ENCODE assay signal across 8 cellular contexts in the genomic region with DNA sequence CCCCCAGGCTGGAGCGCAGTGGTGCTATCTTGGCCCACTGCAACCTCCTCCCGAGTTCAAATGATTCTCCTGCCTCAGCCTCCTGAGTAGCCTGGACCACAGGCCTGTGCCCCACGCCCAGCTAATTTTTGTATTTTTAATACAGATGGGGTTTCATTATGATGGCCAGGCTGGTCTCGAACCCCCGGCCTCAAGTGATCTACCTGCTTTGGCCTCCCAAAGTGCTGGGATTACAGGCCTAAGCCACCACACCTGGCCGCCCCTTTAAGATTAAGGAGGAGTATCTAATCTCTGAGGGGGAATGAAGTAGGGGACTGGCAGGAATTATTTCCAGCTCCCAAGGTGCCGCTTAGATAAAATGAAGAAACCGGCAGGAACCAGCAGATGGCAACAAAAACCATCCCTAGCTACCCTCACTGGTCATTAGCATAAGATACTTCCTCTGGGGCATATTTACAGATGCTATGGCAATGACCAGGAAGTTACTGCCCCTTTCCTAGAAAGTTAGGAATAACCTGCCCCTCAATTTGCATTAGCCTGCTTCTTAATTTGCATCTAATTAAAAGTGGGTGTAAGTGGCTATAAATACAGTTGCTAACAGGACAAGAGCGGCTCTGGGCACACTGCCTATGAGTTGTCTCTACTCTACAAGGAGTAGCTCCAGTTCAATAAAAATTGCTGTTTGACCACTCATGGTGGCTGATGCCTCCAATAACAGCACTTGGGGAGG.
A peak's percentile ranks its signal among the peaks of the same experiment; 100 is the strongest.
DNase-seq lines count a peak whose midpoint lies in the region; ATAC-seq and TF ChIP-seq lines count a peak whose summit lies in the region.

No MANE protein-coding gene starts in this region.

- DNase-seq in AG10803 (ENCODE audit: low read depth) (peak; percentile 16), NOMO-1 treated with DMSO at 0.1 percent for 48 hours (lab: John Stamatoyannopoulos, UW; ENCODE audit: unreplicated experiment) (peak; percentile 84), erythroblast (lab: John Stamatoyannopoulos, UW) (peak; percentile 26 to 33), amygdala (lab: John Stamatoyannopoulos, UW) (no peak)

- no peaks in the 10 kb centered on the region for H3K9me3 Mint-ChIP-seq in stimulated activated memory B cell treated with anti-CD40 and anti-IgM and Interleukin-4, amounts not matched to agents 10 μg/mL and 1 μg/mL and 100 μg/mL, for 72 hours

- no peaks in the 10 kb centered on the region for H3K27me3 Mint-ChIP-seq in stimulated activated memory B cell treated with anti-CD40 and anti-IgM and Interleukin-4, amounts not matched to agents 10 μg/mL and 1 μg/mL and 100 μg/mL, for 72 hours

- H3K27ac Mint-ChIP-seq in stimulated activated memory B cell treated with anti-CD40 and anti-IgM and Interleukin-4, amounts not matched to agents 10 μg/mL and 1 μg/mL and 100 μg/mL, for 72 hours = peak overlapping the region; percentile 100

- ATAC-seq in GM18505 (IDR thresholded peaks at IDR 0.05; ENCODE audit: unreplicated experiment) = peak; percentile 56
- peak; percentile 48 for ATAC-seq in HG03064 (IDR thresholded peaks at IDR 0.05; ENCODE audit: low read depth, unreplicated experiment)
- peak; percentile 72 for ATAC-seq in stimulated activated memory B cell treated with anti-CD40 and anti-IgM and Interleukin-4, amounts not matched to agents 10 μg/mL and 1 μg/mL and 100 μg/mL, for 72 hours
- no peak for ATAC-seq in GM21786 (IDR thresholded peaks at IDR 0.05; ENCODE audit: unreplicated experiment)

- peak; percentile 41 for TF ChIP-seq CTCF in AG10803 (conservative IDR thresholded peaks at IDR 0.05; ENCODE audit: low read length)

- peaks cover 27% of the 10 kb centered on the region for H3K36me3 Mint-ChIP-seq in stimulated activated memory B cell treated with anti-CD40 and anti-IgM and Interleukin-4, amounts not matched to agents 10 μg/mL and 1 μg/mL and 100 μg/mL, for 72 hours

- TF ChIP-seq POLR2A in GM18505 (IDR thresholded peaks at IDR 0.05; ENCODE audit: borderline replicate concordance, extremely low read depth, insufficient read depth, insufficient read length) (peak; percentile 83), erythroblast (IDR thresholded peaks at IDR 0.05; ENCODE audit: low read length) (no peak)

- peaks cover 52% of the 10 kb centered on the region for H3K4me1 Mint-ChIP-seq in stimulated activated memory B cell treated with anti-CD40 and anti-IgM and Interleukin-4, amounts not matched to agents 10 μg/mL and 1 μg/mL and 100 μg/mL, for 72 hours

- no peak overlapping the region for H3K4me3 ChIP-seq in AG10803 (ENCODE audit: low read length)

- peak overlapping the region; percentile 48 for H3K4me3 Mint-ChIP-seq in stimulated activated memory B cell treated with anti-CD40 and anti-IgM and Interleukin-4, amounts not matched to agents 10 μg/mL and 1 μg/mL and 100 μg/mL, for 72 hours

Comparison
In these comparisons a context has a peak if more than half of its experiments do, and no peak if none do; other contexts are left out.
1. DNase-seq: peak in AG10803 (single experiment), NOMO-1 treated with DMSO at 0.1 percent for 48 hours (single experiment) and erythroblast (2 of 2); none in amygdala (0 of 56).